32 cellular contexts compared by ENCODE assay signal in genomic region chr1:35570589-35571137, GRCh38. TPM values are rescaled to one million over a fixed set of nuclear protein-coding genes. Genes with fewer than 3 reads are reported as not detected.
DNase-seq lines count a peak whose midpoint lies in the region; FAIRE-seq and TF ChIP-seq lines count a peak whose summit lies in the region.
"Had no signal": no experiment of that assay in that cellular context is flagged by ENCODE, and none has a peak within 500 bp of the region (broad histone marks: within the 10 kb centered on the region; RNA-seq: fewer than 3 reads in every experiment).

No MANE protein-coding gene starts in this region.

- DNase-seq in A172 (ENCODE audit: low spot score) (peak; percentile 50), Caco-2 (no peak), SJCRH30 (peak; percentile 64 to 82), keratinocyte (ENCODE audit: low read depth, low spot score) (no peak), NCI-H1417 (lab: John Stamatoyannopoulos, UW) (no peak), NCI-H1048 (lab: John Stamatoyannopoulos, UW) (no peak), cortex of kidney (lab: John Stamatoyannopoulos, UW) (no peak), mesendoderm (no peak)
- DNase-seq: activated CD4-positive, alpha-beta T cell treated with anti-CD3 and anti-CD28 coated beads, Interleukin-2, amount 10 ng/mL, durations not matched to agents 7 days and 5 days; anterior cingulate cortex; Calu3; dermis blood vessel endothelial cell; DMS79 treated with DMSO at 0.1 percent for 48 hours; hypothalamus; left lung; MV-4-11; naive B cell; NCI-H2171; NCI-H524; small intestine; stimulated activated CD4-positive, alpha-beta T cell treated with anti-CD3 and anti-CD28 coated beads, Interleukin-2, amount 100 ng/mL, for 24 hours; SW 1271; T1000; upper lobe of left lung had no signal

- H3K27me3 ChIP-seq in Caco-2 (replicated peaks; ENCODE audit: control insufficient read depth, insufficient read depth, low read length) (no peaks in the 10 kb centered on the region), SJCRH30 (no peaks in the 10 kb centered on the region), keratinocyte (ENCODE audit: control insufficient read depth, extremely low read depth, insufficient read depth, low read length) (peaks cover 14% of the 10 kb centered on the region), mesendoderm (ENCODE audit: insufficient read depth, low read length, poor library complexity) (peaks cover 43% of the 10 kb centered on the region)

- no peak overlapping the region for H2BK120ac ChIP-seq in mesendoderm (ENCODE audit: low read depth, low read length)

- H3K27me3 Mint-ChIP-seq in Caco-2 (ENCODE audit: insufficient read depth, unreplicated experiment), result no peaks in the 10 kb centered on the region

- FAIRE-seq in keratinocyte (lab: Jason Lieb, UNC), result peak; percentile 29
- FAIRE-seq: GM18507, HTR-8/SVneo, small intestine had no signal

- no peaks in the 10 kb centered on the region for H3K79me1 ChIP-seq in mesendoderm (ENCODE audit: low read length)

- no peak overlapping the region for H3K4me2 ChIP-seq in keratinocyte (ENCODE audit: control insufficient read depth, extremely low read depth, insufficient read depth, low read depth, low read length)
- H3K4me2 ChIP-seq in mesendoderm (ENCODE audit: low read length), result no peak overlapping the region

- peaks cover 13% of the 10 kb centered on the region for H3K36me3 Mint-ChIP-seq in Caco-2 (ENCODE audit: insufficient read depth, unreplicated experiment)
- H3K36me3 Mint-ChIP-seq: activated naive CD4-positive, alpha-beta T cell treated with anti-CD3 and anti-CD28 coated beads, Interleukin-2, amount 50 U/mL, for 72 hours; mesothelial cell of epicardium had no signal

- TF ChIP-seq CTCF in Caco-2 (IDR thresholded peaks at IDR 0.05; ENCODE audit: insufficient read depth in 1 of 2, low read depth in 1 of 2, low read length in 1 of 2, severe bottlenecking in 1 of 2, unreplicated experiment in 1 of 2), result no peak
- no peak for TF ChIP-seq CTCF in keratinocyte (optimal IDR thresholded peaks at IDR 0.05 in 1 of 3, IDR thresholded peaks at IDR 0.05 in 1 of 3, conservative IDR thresholded peaks at IDR 0.05 in 1 of 3; ENCODE audit: extremely low read depth in 1 of 3, insufficient read depth in 2 of 3, low read length in 3 of 3)

- WGBS in mesendoderm (ENCODE audit: extremely low coverage, insufficient coverage, low lambda C conversion rate), result no CpG with 5 or more reads among the region's 10 CpGs

- no peak overlapping the region for H2AK5ac ChIP-seq in mesendoderm (ENCODE audit: low read length)

- no peaks in the 10 kb centered on the region for H3K9me3 Mint-ChIP-seq in Caco-2 (ENCODE audit: unreplicated experiment)
- H3K9me3 Mint-ChIP-seq: activated CD4-positive, alpha-beta T cell treated with anti-CD3 and anti-CD28 coated beads, Interleukin-2, amount 10 ng/mL, durations not matched to agents 7 days and 5 days; activated naive CD4-positive, alpha-beta T cell treated with anti-CD3 and anti-CD28 coated beads, Interleukin-2, amount 50 U/mL, for 72 hours; mesothelial cell of epicardium; naive B cell had no signal

- H2BK5ac ChIP-seq in mesendoderm (ENCODE audit: low read length), result no peak overlapping the region

- H4K5ac ChIP-seq in mesendoderm (ENCODE audit: low read length), result no peak overlapping the region

- peaks cover 15% of the 10 kb centered on the region for H3K4me1 Mint-ChIP-seq in Caco-2 (ENCODE audit: low read depth, unreplicated experiment)

- H3K36me3 ChIP-seq in Caco-2 (ENCODE audit: control insufficient read depth, insufficient read depth, low read length), result no peaks in the 10 kb centered on the region
- peaks cover 2% of the 10 kb centered on the region for H3K36me3 ChIP-seq in SJCRH30
- peaks cover 0 to 3% of the 10 kb centered on the region in 2 experiments for H3K36me3 ChIP-seq in keratinocyte (ENCODE audit: control insufficient read depth in 2 of 2, extremely low read depth in 1 of 2, insufficient read depth in 2 of 2, low read length in 2 of 2)
- H3K36me3 ChIP-seq in mesendoderm (ENCODE audit: control insufficient read depth, insufficient read depth, low read length), result no peaks in the 10 kb centered on the region
- H3K36me3 ChIP-seq: cardiac muscle cell had no signal

- no peaks in the 10 kb centered on the region for H4K20me1 ChIP-seq in keratinocyte (ENCODE audit: control insufficient read depth, extremely low read depth, insufficient read depth, low read length)

- H3K56ac ChIP-seq in mesendoderm (ENCODE audit: low read length), result no peak overlapping the region

- peak overlapping the region; percentile 10 for H3K27ac ChIP-seq in SJCRH30
- H3K27ac ChIP-seq in keratinocyte (ENCODE audit: control insufficient read depth, insufficient read depth, low read length), result peak overlapping the region; percentile 13
- H3K27ac ChIP-seq in mesendoderm (ENCODE audit: low read depth, low read length), result no peak overlapping the region
- H3K27ac ChIP-seq: cardiac muscle cell, gastroesophageal sphincter, left lung, upper lobe of left lung had no signal

- H2BK15ac ChIP-seq in mesendoderm (replicated peaks; ENCODE audit: low read depth), result no peak overlapping the region

- intact Hi-C loops in Caco-2 (cut with micrococcal nuclease; ENCODE audit: unreplicated experiment), result no loop called here

- H3K4me1 ChIP-seq in Caco-2, result peaks cover 20% of the 10 kb centered on the region
- peaks cover 32% of the 10 kb centered on the region for H3K4me1 ChIP-seq in SJCRH30
- H3K4me1 ChIP-seq in keratinocyte (ENCODE audit: control insufficient read depth, extremely low read depth, insufficient read depth, low read length), result peaks cover 38% of the 10 kb centered on the region
- H3K4me1 ChIP-seq in mesendoderm (ENCODE audit: control insufficient read depth, low read depth, low read length), result peaks cover 4% of the 10 kb centered on the region

- H4K8ac ChIP-seq in mesendoderm (ENCODE audit: low read depth, low read length), result no peak overlapping the region

- H3K9ac ChIP-seq in keratinocyte (ENCODE audit: control insufficient read depth, extremely low read depth, insufficient read depth, low read length) (no peak overlapping the region), mesendoderm (ENCODE audit: low read length) (no peak overlapping the region)

- H3K4ac ChIP-seq in mesendoderm (ENCODE audit: low read depth, low read length), result no peak overlapping the region

- H3K4me3 ChIP-seq in Caco-2 (ENCODE audit: low read depth, low read length) (no peak overlapping the region), SJCRH30 (no peak overlapping the region), keratinocyte (ENCODE audit: control insufficient read depth in 2 of 3, extremely low read depth in 1 of 3, insufficient read depth in 2 of 3, low read depth in 1 of 3, low read length in 3 of 3) (no peak overlapping the region), mesendoderm (ENCODE audit: low read length) (no peak overlapping the region)
- H3K4me3 ChIP-seq: cardiac muscle cell, gastroesophageal sphincter, left lung, upper lobe of left lung had no signal

- H3K79me2 ChIP-seq in keratinocyte (ENCODE audit: control insufficient read depth, insufficient read depth, low read length), result no peaks in the 10 kb centered on the region
- no peaks in the 10 kb centered on the region for H3K79me2 ChIP-seq in mesendoderm (ENCODE audit: control insufficient read depth, insufficient read depth, low read length)

- no peak overlapping the region for H3K23ac ChIP-seq in mesendoderm (ENCODE audit: low read length)

- H2AFZ ChIP-seq in keratinocyte (ENCODE audit: control insufficient read depth, low read length), result no peak overlapping the region

- POLR2A ChIA-PET in Caco-2 (lab: Charles Lee), result no interaction called here

- H3K4me3 Mint-ChIP-seq in Caco-2 (ENCODE audit: unreplicated experiment), result no peak overlapping the region
- H3K4me3 Mint-ChIP-seq: activated CD4-positive, alpha-beta T cell treated with anti-CD3 and anti-CD28 coated beads, Interleukin-2, amount 10 ng/mL, durations not matched to agents 7 days and 5 days; CD14-positive monocyte; mesothelial cell of epicardium; naive B cell had no signal

- H3K9me1 ChIP-seq in keratinocyte (ENCODE audit: control insufficient read depth, extremely low read depth, insufficient read depth, low read length), result no peaks in the 10 kb centered on the region

- H3K9me3 ChIP-seq in Caco-2 (no peaks in the 10 kb centered on the region), SJCRH30 (replicated peaks) (no peaks in the 10 kb centered on the region), keratinocyte (ENCODE audit: control insufficient read depth, low read depth, low read length) (no peaks in the 10 kb centered on the region)
- H3K9me3 ChIP-seq: gastroesophageal sphincter, left lung, upper lobe of left lung had no signal

- CTCF ChIA-PET in Caco-2 (lab: Charles Lee), result interaction anchor here (0.6 kb wide), 1 partner anchor 333 kb away, joined by 4 read pairs; no protein-coding TSS in a partner anchor

- peak overlapping the region; percentile 79 for H3K27ac Mint-ChIP-seq in Caco-2 (ENCODE audit: unreplicated experiment)
- H3K27ac Mint-ChIP-seq: activated CD4-positive, alpha-beta T cell treated with anti-CD3 and anti-CD28 coated beads, Interleukin-2, amount 10 ng/mL, durations not matched to agents 7 days and 5 days; CD14-positive monocyte; mesothelial cell of epicardium had no signal

- dilution Hi-C loops in keratinocyte (cut with MboI; ENCODE audit: extremely low pct_ligation_motif_present, low sequenced_read_pairs), result no loop called here

- no peak overlapping the region for H3K18ac ChIP-seq in mesendoderm (ENCODE audit: low read length)

- no TSS peak for BruUV-seq in Caco-2 (replicated peaks; lab: Mats Ljungman, UMichigan)

RNA-seq across cellular contexts. Expression of gene TFAP2E, which starts 2.5 kb away (rescaled TPM):
- not detected in 2 replicates for total RNA-seq in A172 (2014; rRNA removed; shearing (Covaris generic))
- total RNA-seq in Caco-2 (2022), result 3.4 and 3.5 TPM in 2 replicates
- 9.8 and 10.9 TPM in 2 replicates for total RNA-seq in SJCRH30 (2014; rRNA removed; shearing (Covaris generic))
- polyA plus RNA-seq in keratinocyte, result 0.26 to 0.67 TPM (median 0.51 TPM) in 3 replicates
- polyA plus RNA-seq in keratinocyte (2011; ENCODE audit: low read depth), result 0.19 TPM
- 0.49 and 0.56 TPM in 2 replicates for polyA plus RNA-seq in keratinocyte (2011; cell fraction: cytosol; rRNA removed)
- polyA plus RNA-seq in keratinocyte (2011; cell fraction: nucleus; rRNA removed), result 2.1 and 2.7 TPM in 2 replicates
- polyA plus RNA-seq in keratinocyte (2012; ENCODE audit: low replicate concordance), result 0.74 and 1.2 TPM in 2 replicates
- 0.30 TPM in 1 of 3 replicates, not detected in the others for polyA minus RNA-seq in keratinocyte
- polyA minus RNA-seq in keratinocyte (2011; cell fraction: cytosol; rRNA and poly(A)+ RNA removed), result 1.2 TPM
- polyA minus RNA-seq in keratinocyte (2011; cell fraction: nucleus; rRNA and poly(A)+ RNA removed), result 0.21 and 0.78 TPM in 2 replicates
- 0.20 TPM for polyA plus RNA-seq in mesendoderm (2013, experiment 1 of 2)
- polyA plus RNA-seq in mesendoderm (2013, experiment 2 of 2), result 0.14 TPM
- total RNA-seq: Right ventricle myocardium inferior had no signal
- polyA plus RNA-seq: cardiac muscle cell had no signal

RNA-seq across cellular contexts. Expression of gene NCDN, which starts 13.1 kb away (rescaled TPM):
- total RNA-seq in A172 (2014; rRNA removed; shearing (Covaris generic)), result 8.0 and 8.4 TPM in 2 replicates
- 12.8 and 14.1 TPM in 2 replicates for total RNA-seq in Caco-2 (2022)
- 21.2 and 21.7 TPM in 2 replicates for total RNA-seq in SJCRH30 (2014; rRNA removed; shearing (Covaris generic))
- 10.5 to 16.6 TPM (median 15.9 TPM) in 3 replicates for polyA plus RNA-seq in keratinocyte
- polyA plus RNA-seq in keratinocyte (2011; ENCODE audit: low read depth), result 4.2 TPM
- 10.6 and 19.1 TPM in 2 replicates for polyA plus RNA-seq in keratinocyte (2011; cell fraction: cytosol; rRNA removed)
- 25.0 and 33.5 TPM in 2 replicates for polyA plus RNA-seq in keratinocyte (2011; cell fraction: nucleus; rRNA removed)
- 9.3 and 20.4 TPM in 2 replicates for polyA plus RNA-seq in keratinocyte (2012; ENCODE audit: low replicate concordance)
- polyA minus RNA-seq in keratinocyte, result 12.4 to 26.9 TPM (median 15.3 TPM) in 3 replicates
- polyA minus RNA-seq in keratinocyte (2011; cell fraction: cytosol; rRNA and poly(A)+ RNA removed), result 28.2 TPM
- polyA minus RNA-seq in keratinocyte (2011; cell fraction: nucleus; rRNA and poly(A)+ RNA removed), result 28.8 and 30.6 TPM in 2 replicates
- 27.8 TPM for polyA plus RNA-seq in mesendoderm (2013, experiment 1 of 2)
- 28.0 TPM for polyA plus RNA-seq in mesendoderm (2013, experiment 2 of 2)

RNA-seq across cellular contexts. Expression of gene KIAA0319L, which starts 13.5 kb away (rescaled TPM):
- total RNA-seq in A172 (2014; rRNA removed; shearing (Covaris generic)), result 13.9 and 15.7 TPM in 2 replicates
- total RNA-seq in Caco-2 (2022), result 39.9 and 40.2 TPM in 2 replicates
- total RNA-seq in SJCRH30 (2014; rRNA removed; shearing (Covaris generic)), result 25.4 and 29.9 TPM in 2 replicates
- polyA plus RNA-seq in keratinocyte, result 23.8 to 29.6 TPM (median 25.8 TPM) in 3 replicates
- 12.4 TPM for polyA plus RNA-seq in keratinocyte (2011; ENCODE audit: low read depth)
- 16.9 and 18.8 TPM in 2 replicates for polyA plus RNA-seq in keratinocyte (2011; cell fraction: cytosol; rRNA removed)
- polyA plus RNA-seq in keratinocyte (2011; cell fraction: nucleus; rRNA removed), result 66.8 and 71.1 TPM in 2 replicates
- 16.1 and 18.6 TPM in 2 replicates for polyA plus RNA-seq in keratinocyte (2012; ENCODE audit: low replicate concordance)
- polyA minus RNA-seq in keratinocyte, result 23.4 to 45.5 TPM (median 43.1 TPM) in 3 replicates
- polyA minus RNA-seq in keratinocyte (2011; cell fraction: cytosol; rRNA and poly(A)+ RNA removed), result 17.5 TPM
- 46.7 and 72.4 TPM in 2 replicates for polyA minus RNA-seq in keratinocyte (2011; cell fraction: nucleus; rRNA and poly(A)+ RNA removed)
- 15.1 TPM for polyA plus RNA-seq in mesendoderm (2013, experiment 1 of 2)
- 16.4 TPM for polyA plus RNA-seq in mesendoderm (2013, experiment 2 of 2)

Comparison
In these comparisons a context has a peak if more than half of its experiments do, and no peak if none do; other contexts are left out.
1. DNase-seq: peak in A172 (single experiment) and SJCRH30 (2 of 2); none in Caco-2 (0 of 2), keratinocyte (single experiment), NCI-H1417 (0 of 3), NCI-H1048 (single experiment), cortex of kidney (single experiment) and mesendoderm (single experiment).